7 cellular contexts compared by ENCODE assay signal in genomic region chr1:15627343-15627988, GRCh38. TPM values are rescaled to one million over a fixed set of nuclear protein-coding genes. Genes with fewer than 3 reads are reported as not detected.
DNase-seq lines count a peak whose midpoint lies in the region; ATAC-seq and TF ChIP-seq lines count a peak whose summit lies in the region.

No MANE protein-coding gene starts in this region.

- no peaks in the 10 kb centered on the region for H3K27me3 Mint-ChIP-seq in H9 (ENCODE audit: low read depth)

- no peak overlapping the region for H3K23ac ChIP-seq in H9 (ENCODE audit: insufficient read length, low read depth, low read length)

- H2BK15ac ChIP-seq in H9 (ENCODE audit: low read depth, low read length) = no peak overlapping the region

- H3K9me3 ChIP-seq in SK-N-MC (ENCODE audit: low read depth, low read length) = no peaks in the 10 kb centered on the region
- H3K9me3 ChIP-seq in H9 (ENCODE audit: control insufficient read depth, low read depth, low read length) = no peaks in the 10 kb centered on the region

- ATAC-seq in GM18907 (IDR thresholded peaks at IDR 0.05; ENCODE audit: unreplicated experiment) (peak; percentile 83), HG02623 (IDR thresholded peaks at IDR 0.05; ENCODE audit: unreplicated experiment) (peak; percentile 75)

- DNase-seq in SK-N-MC (ENCODE audit: low read depth, low spot score) (no peak), pons (ENCODE audit: low spot score) (peak; percentile 56), NCI-H2107 treated with DMSO at 0.1 percent for 48 hours (lab: John Stamatoyannopoulos, UW; ENCODE audit: unreplicated experiment) (no peak), H9 (no peak), DMS153 treated with DMSO at 0.1 percent for 48 hours (lab: John Stamatoyannopoulos, UW; ENCODE audit: unreplicated experiment) (no peak)

- no peak overlapping the region for H2BK5ac ChIP-seq in H9 (ENCODE audit: insufficient read length, low read length)

- H3K14ac ChIP-seq in H9 (ENCODE audit: insufficient read depth, low read length) = no peak overlapping the region

- no peak overlapping the region for H2BK120ac ChIP-seq in H9 (ENCODE audit: low read depth, low read length, poor library complexity, severe bottlenecking)

- H3K56ac ChIP-seq in H9 (ENCODE audit: insufficient read length, low read depth, low read length) = no peak overlapping the region

- no peak overlapping the region for H4K91ac ChIP-seq in H9 (ENCODE audit: insufficient read length, low read depth, low read length)

- H3K36me3 Mint-ChIP-seq in H9 (ENCODE audit: insufficient read depth in 1 of 3, low read depth in 3 of 3) = peaks cover 22 to 54% (median 53%) of the 10 kb centered on the region in 3 experiments; a peak in 6 of 7 replicates

- peaks cover 6% of the 10 kb centered on the region for H3K79me1 ChIP-seq in H9 (ENCODE audit: insufficient read depth, low read depth, low read length, poor library complexity, severe bottlenecking)

- 0 out of 7 replicates have a peak overlapping the region, but pooled peaks of 1 of the 3 experiments have one; percentile 8 for H3K27ac Mint-ChIP-seq in H9

- no peak overlapping the region for H3K4me3 Mint-ChIP-seq in H9

- H2BK12ac ChIP-seq in H9 (ENCODE audit: insufficient read length, low read depth, low read length) = no peak overlapping the region

- H3K27ac ChIP-seq in SK-N-MC (peak overlapping the region; percentile 49), H9 (ENCODE audit: insufficient read length, low read depth, low read length) (no peak overlapping the region)

- no peaks in the 10 kb centered on the region for H3K23me2 ChIP-seq in H9 (ENCODE audit: insufficient read length, low read depth, low read length, poor library complexity, severe bottlenecking)

- H3K18ac ChIP-seq in H9 (ENCODE audit: insufficient read length, low read depth, low read length) = no peak overlapping the region

- no peak overlapping the region for H3T11ph ChIP-seq in H9 (ENCODE audit: low read length)

- H3K4me1 ChIP-seq in H9 (ENCODE audit: insufficient read depth, low read length) = no peaks in the 10 kb centered on the region

- H4K5ac ChIP-seq in H9 (ENCODE audit: insufficient read length, low read depth, low read length) = no peak overlapping the region

- no peak overlapping the region for H2AK5ac ChIP-seq in H9 (ENCODE audit: insufficient read length, low read length)

- peaks cover 52% of the 10 kb centered on the region for H3K36me3 ChIP-seq in SK-N-MC (ENCODE audit: insufficient read depth, low read length)

- no peak overlapping the region for H3K4ac ChIP-seq in H9 (ENCODE audit: low read depth, low read length)

- H3K9me3 Mint-ChIP-seq in H9 = no peaks in the 10 kb centered on the region

- no peak overlapping the region for H3K9ac ChIP-seq in SK-N-MC (ENCODE audit: insufficient read length)
- no peak overlapping the region for H3K9ac ChIP-seq in H9 (ENCODE audit: extremely low read depth, insufficient read length, low read length)

- peaks cover 2 to 4% of the 10 kb centered on the region in 2 experiments; a peak in 2 of 4 replicates for H3K4me1 Mint-ChIP-seq in H9

- H2AFZ ChIP-seq in H9 (ENCODE audit: low read length) = no peak overlapping the region

- H2BK20ac ChIP-seq in H9 (ENCODE audit: low read depth, low read length, poor library complexity, severe bottlenecking) = no peak overlapping the region

- no CpG with 5 or more reads among the region's 4 CpGs for WGBS in H9 (ENCODE audit: extremely low coverage, insufficient read length, low lambda C conversion rate)

- no peak overlapping the region; the same call in 1 of the 2 replicates for H3K4me3 ChIP-seq in SK-N-MC

- peaks cover 15% of the 10 kb centered on the region; the same call in 1 of the 2 replicates for H3K79me2 ChIP-seq in H9 (ENCODE audit: insufficient read depth, low read length)

- no peak for TF ChIP-seq CTCF in H9 (conservative IDR thresholded peaks at IDR 0.05)

- no peak overlapping the region for H4K8ac ChIP-seq in H9 (replicated peaks; ENCODE audit: insufficient read length, low read depth, low read length)

- no peaks in the 10 kb centered on the region for H4K20me1 ChIP-seq in H9 (ENCODE audit: control insufficient read depth, insufficient read depth, insufficient read length)

- H3K4me2 ChIP-seq in H9 (ENCODE audit: insufficient read depth, insufficient read length, low read length) = no peak overlapping the region

- no peaks in the 10 kb centered on the region for H3K27me3 ChIP-seq in H9 (ENCODE audit: insufficient read depth, low read length)

RNA-seq across cellular contexts. Expression of gene DDI2, which starts 10.2 kb away (rescaled TPM):
- total RNA-seq in H9 (2021) = 45.0 and 51.0 TPM in 2 replicates

RNA-seq across cellular contexts. Expression of gene AGMAT, which starts 42.6 kb away (rescaled TPM):
- 4.0 TPM in 2 replicates for total RNA-seq in H9 (2021)

RNA-seq across cellular contexts. Expression of gene PLEKHM2, which starts 56.7 kb away (rescaled TPM):
- total RNA-seq in H9 (2021) = 45.9 and 50.4 TPM in 2 replicates
